ENCODE assay signal across 2 cellular contexts in the genomic region with DNA sequence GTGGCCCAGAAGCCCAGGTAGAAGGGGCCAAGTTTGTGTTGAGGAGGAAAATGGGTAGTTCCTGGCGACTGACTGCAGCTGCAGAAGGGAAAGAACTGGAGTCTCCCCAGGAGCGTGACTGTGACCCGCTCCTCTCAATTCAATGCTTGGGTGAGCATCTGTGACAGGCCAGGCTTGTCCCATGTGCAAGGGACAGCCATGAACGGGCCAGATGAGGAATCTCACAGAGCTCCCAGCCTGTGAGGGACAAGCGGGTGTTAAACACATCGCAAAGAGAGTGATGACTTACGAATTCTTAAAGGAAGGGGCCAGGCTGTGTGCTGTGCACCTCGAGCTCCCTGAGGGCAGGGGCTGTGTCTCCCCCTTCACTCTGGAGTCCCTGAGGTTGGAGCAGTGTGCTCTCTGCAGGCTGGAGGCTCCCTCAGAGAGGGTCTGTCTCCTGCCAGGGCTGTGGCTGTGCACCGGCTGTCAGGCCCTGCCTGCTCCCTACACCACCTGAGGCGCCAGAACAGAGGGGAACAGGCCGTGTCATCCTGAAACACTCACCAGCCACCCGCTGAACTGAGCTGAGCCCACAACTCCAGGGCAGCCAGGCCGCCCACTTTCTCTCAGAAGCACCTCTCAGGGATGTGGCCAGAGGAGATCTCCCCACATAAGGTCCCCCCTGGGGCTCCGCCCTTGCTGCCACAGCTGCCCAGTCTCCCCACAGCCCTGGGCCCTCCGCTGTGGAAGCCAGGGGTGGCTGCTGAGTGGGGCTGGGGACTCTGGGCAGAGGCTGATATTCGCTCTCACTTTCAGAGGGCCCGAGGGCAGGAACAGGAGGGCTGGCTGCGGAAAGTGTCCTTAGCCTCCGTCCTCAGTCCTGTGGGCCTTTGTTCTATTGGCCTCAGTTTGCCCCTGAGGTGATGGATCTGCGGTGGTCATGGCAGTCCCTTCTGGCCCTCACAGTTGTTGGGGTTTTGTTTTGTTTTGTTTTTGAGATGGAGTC.
TF ChIP-seq lines count a peak whose summit lies in the region.

No MANE protein-coding gene starts in this region.

TF ChIP-seq in HepG2, 621 proteins besides CTCF, POLR2A, EP300 and RAD21 (continues in another document):
- no peak for TF ChIP-seq ZFX (CRISPR knock-in tag; IDR thresholded peaks at IDR 0.05; ENCODE audit: low read depth)
- no peak for TF ChIP-seq TBP (CRISPR knock-in tag; IDR thresholded peaks at IDR 0.05)
- TF ChIP-seq ARID2 (CRISPR knock-in tag; IDR thresholded peaks at IDR 0.05; ENCODE audit: borderline replicate concordance), result no peak
- TF ChIP-seq HOXA7 (CRISPR knock-in tag; IDR thresholded peaks at IDR 0.05), result no peak
- TF ChIP-seq TSC22D2 (CRISPR knock-in tag; IDR thresholded peaks at IDR 0.05; ENCODE audit: borderline replicate concordance), result no peak
- TF ChIP-seq ZNF7 (CRISPR knock-in tag; IDR thresholded peaks at IDR 0.05), result no peak
- no peak for TF ChIP-seq FOXA3 (CRISPR knock-in tag; IDR thresholded peaks at IDR 0.05)
- TF ChIP-seq ZKSCAN8 (CRISPR knock-in tag; IDR thresholded peaks at IDR 0.05; ENCODE audit: borderline replicate concordance), result no peak
- TF ChIP-seq, protein P1, sequence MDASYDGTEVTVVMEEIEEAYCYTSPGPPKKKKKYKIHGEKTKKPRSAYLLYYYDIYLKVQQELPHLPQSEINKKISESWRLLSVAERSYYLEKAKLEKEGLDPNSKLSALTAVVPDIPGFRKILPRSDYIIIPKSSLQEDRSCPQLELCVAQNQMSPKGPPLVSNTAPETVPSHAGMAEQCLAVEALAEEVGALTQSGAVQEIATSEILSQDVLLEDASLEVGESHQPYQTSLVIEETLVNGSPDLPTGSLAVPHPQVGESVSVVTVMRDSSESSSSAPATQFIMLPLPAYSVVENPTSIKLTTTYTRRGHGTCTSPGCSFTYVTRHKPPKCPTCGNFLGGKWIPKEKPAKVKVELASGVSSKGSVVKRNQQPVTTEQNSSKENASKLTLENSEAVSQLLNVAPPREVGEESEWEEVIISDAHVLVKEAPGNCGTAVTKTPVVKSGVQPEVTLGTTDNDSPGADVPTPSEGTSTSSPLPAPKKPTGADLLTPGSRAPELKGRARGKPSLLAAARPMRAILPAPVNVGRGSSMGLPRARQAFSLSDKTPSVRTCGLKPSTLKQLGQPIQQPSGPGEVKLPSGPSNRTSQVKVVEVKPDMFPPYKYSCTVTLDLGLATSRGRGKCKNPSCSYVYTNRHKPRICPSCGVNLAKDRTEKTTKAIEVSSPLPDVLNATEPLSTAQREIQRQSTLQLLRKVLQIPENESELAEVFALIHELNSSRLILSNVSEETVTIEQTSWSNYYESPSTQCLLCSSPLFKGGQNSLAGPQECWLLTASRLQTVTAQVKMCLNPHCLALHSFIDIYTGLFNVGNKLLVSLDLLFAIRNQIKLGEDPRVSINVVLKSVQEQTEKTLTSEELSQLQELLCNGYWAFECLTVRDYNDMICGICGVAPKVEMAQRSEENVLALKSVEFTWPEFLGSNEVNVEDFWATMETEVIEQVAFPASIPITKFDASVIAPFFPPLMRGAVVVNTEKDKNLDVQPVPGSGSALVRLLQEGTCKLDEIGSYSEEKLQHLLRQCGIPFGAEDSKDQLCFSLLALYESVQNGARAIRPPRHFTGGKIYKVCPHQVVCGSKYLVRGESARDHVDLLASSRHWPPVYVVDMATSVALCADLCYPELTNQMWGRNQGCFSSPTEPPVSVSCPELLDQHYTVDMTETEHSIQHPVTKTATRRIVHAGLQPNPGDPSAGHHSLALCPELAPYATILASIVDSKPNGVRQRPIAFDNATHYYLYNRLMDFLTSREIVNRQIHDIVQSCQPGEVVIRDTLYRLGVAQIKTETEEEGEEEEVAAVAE (CRISPR knock-in tag; IDR thresholded peaks at IDR 0.05; ENCODE audit: borderline replicate concordance), result no peak
- TF ChIP-seq ZNF629 (CRISPR knock-in tag; conservative IDR thresholded peaks at IDR 0.05), result no peak
- TF ChIP-seq, protein P2, sequence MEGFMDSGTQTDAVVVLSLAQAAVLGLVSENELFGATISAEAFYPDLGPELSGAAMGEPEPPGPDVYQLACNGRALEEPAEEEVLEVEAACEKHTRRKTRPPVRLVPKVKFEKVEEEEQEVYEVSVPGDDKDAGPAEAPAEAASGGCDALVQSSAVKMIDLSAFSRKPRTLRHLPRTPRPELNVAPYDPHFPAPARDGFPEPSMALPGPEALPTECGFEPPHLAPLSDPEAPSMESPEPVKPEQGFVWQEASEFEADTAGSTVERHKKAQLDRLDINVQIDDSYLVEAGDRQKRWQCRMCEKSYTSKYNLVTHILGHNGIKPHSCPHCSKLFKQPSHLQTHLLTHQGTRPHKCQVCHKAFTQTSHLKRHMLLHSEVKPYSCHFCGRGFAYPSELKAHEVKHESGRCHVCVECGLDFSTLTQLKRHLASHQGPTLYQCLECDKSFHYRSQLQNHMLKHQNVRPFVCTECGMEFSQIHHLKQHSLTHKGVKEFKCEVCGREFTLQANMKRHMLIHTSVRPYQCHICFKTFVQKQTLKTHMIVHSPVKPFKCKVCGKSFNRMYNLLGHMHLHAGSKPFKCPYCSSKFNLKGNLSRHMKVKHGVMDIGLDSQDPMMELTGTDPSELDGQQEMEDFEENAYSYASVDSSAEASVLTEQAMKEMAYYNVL (CRISPR knock-in tag; IDR thresholded peaks at IDR 0.05; ENCODE audit: borderline replicate concordance), result no peak
- no peak for TF ChIP-seq TEAD3 (CRISPR knock-in tag; optimal IDR thresholded peaks at IDR 0.05; ENCODE audit: borderline replicate concordance)
- no peak for TF ChIP-seq TOPORS (CRISPR knock-in tag; IDR thresholded peaks at IDR 0.05)
- no peak for TF ChIP-seq PHF5A (CRISPR knock-in tag; IDR thresholded peaks at IDR 0.05; ENCODE audit: low read depth, unreplicated experiment)

TF ChIP-seq in GM12878, 131 proteins besides CTCF, POLR2A, EP300 and RAD21:
- TF ChIP-seq, protein P3, sequence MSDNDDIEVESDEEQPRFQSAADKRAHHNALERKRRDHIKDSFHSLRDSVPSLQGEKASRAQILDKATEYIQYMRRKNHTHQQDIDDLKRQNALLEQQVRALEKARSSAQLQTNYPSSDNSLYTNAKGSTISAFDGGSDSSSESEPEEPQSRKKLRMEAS (IDR thresholded peaks at IDR 0.05; ENCODE audit: low read depth, low read length), result no peak
- TF ChIP-seq, protein P4, sequence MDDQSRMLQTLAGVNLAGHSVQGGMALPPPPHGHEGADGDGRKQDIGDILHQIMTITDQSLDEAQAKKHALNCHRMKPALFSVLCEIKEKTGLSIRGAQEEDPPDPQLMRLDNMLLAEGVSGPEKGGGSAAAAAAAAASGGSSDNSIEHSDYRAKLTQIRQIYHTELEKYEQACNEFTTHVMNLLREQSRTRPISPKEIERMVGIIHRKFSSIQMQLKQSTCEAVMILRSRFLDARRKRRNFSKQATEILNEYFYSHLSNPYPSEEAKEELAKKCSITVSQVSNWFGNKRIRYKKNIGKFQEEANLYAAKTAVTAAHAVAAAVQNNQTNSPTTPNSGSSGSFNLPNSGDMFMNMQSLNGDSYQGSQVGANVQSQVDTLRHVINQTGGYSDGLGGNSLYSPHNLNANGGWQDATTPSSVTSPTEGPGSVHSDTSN (IDR thresholded peaks at IDR 0.05; ENCODE audit: insufficient replicate concordance, low read depth, low read length), result no peak
- TF ChIP-seq FOXM1 (IDR thresholded peaks at IDR 0.05; ENCODE audit: low read depth, low read length) (no peak), POLR2AphosphoS5 (IDR thresholded peaks at IDR 0.05; ENCODE audit: low read length) (no peak), ETV6 (conservative IDR thresholded peaks at IDR 0.05 in 1 of 2, IDR thresholded peaks at IDR 0.05 in 1 of 2; ENCODE audit: borderline replicate concordance in 1 of 2, low read depth in 1 of 2) (no peak), RAD51 (IDR thresholded peaks at IDR 0.05) (no peak), WRNIP1 (IDR thresholded peaks at IDR 0.05; ENCODE audit: borderline replicate concordance, low read depth, low read length) (no peak), PAX5 (IDR thresholded peaks at IDR 0.05; ENCODE audit: borderline replicate concordance, low read depth, low read length) (no peak), STAT3 (IDR thresholded peaks at IDR 0.05; ENCODE audit: low read depth, low read length) (no peak), NBN (IDR thresholded peaks at IDR 0.05) (no peak), MEF2A (IDR thresholded peaks at IDR 0.05; ENCODE audit: insufficient read depth, low read depth, low read length) (no peak)
- TF ChIP-seq, protein P5, sequence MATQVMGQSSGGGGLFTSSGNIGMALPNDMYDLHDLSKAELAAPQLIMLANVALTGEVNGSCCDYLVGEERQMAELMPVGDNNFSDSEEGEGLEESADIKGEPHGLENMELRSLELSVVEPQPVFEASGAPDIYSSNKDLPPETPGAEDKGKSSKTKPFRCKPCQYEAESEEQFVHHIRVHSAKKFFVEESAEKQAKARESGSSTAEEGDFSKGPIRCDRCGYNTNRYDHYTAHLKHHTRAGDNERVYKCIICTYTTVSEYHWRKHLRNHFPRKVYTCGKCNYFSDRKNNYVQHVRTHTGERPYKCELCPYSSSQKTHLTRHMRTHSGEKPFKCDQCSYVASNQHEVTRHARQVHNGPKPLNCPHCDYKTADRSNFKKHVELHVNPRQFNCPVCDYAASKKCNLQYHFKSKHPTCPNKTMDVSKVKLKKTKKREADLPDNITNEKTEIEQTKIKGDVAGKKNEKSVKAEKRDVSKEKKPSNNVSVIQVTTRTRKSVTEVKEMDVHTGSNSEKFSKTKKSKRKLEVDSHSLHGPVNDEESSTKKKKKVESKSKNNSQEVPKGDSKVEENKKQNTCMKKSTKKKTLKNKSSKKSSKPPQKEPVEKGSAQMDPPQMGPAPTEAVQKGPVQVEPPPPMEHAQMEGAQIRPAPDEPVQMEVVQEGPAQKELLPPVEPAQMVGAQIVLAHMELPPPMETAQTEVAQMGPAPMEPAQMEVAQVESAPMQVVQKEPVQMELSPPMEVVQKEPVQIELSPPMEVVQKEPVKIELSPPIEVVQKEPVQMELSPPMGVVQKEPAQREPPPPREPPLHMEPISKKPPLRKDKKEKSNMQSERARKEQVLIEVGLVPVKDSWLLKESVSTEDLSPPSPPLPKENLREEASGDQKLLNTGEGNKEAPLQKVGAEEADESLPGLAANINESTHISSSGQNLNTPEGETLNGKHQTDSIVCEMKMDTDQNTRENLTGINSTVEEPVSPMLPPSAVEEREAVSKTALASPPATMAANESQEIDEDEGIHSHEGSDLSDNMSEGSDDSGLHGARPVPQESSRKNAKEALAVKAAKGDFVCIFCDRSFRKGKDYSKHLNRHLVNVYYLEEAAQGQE (IDR thresholded peaks at IDR 0.05; ENCODE audit: low read depth, low read length), result no peak
- TF ChIP-seq, protein P6, sequence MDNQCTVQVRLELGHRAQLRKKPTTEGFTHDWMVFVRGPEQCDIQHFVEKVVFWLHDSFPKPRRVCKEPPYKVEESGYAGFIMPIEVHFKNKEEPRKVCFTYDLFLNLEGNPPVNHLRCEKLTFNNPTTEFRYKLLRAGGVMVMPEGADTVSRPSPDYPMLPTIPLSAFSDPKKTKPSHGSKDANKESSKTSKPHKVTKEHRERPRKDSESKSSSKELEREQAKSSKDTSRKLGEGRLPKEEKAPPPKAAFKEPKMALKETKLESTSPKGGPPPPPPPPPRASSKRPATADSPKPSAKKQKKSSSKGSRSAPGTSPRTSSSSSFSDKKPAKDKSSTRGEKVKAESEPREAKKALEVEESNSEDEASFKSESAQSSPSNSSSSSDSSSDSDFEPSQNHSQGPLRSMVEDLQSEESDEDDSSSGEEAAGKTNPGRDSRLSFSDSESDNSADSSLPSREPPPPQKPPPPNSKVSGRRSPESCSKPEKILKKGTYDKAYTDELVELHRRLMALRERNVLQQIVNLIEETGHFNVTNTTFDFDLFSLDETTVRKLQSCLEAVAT (IDR thresholded peaks at IDR 0.05), result no peak
